Comparison of ENCODE assay signal across 14 cellular contexts in genomic region chr2:16623046-16623445, GRCh38. TPM values are rescaled to one million over a fixed set of nuclear protein-coding genes. Genes with fewer than 3 reads are reported as not detected.
DNase-seq lines count a peak whose midpoint lies in the region; ATAC-seq and TF ChIP-seq lines count a peak whose summit lies in the region.
"Had no signal": no experiment of that assay in that cellular context is flagged by ENCODE, and none has a peak within 500 bp of the region (broad histone marks: within the 10 kb centered on the region; RNA-seq: fewer than 3 reads in every experiment).

No MANE protein-coding gene starts in this region.

- H3K4me2 ChIP-seq in BLaER1 treated with 17β-estradiol and CSF1 and Interleukin-3, amounts not matched to agents 10 nM and 100 nM, result peak overlapping the region; percentile 88 to 99 (median 95)

- POLR2A ChIA-PET in RWPE1 (lab: Yijun Ruan, JAX; ENCODE audit: low non-redundant PET), result no interaction called here

- H3K9ac ChIP-seq in BLaER1 treated with 17β-estradiol and CSF1 and Interleukin-3, amounts not matched to agents 10 nM and 100 nM, result peak overlapping the region in 10 of 11 experiments; percentile 50 to 94 (median 88); a peak in 21 of 22 replicates

- DNase-seq in MV-4-11 (lab: John Stamatoyannopoulos, UW) (peak; percentile 35), dorsolateral prefrontal cortex (no peak), RWPE1 (ENCODE audit: low spot score) (no peak)
- DNase-seq in activated naive CD8-positive, alpha-beta T cell treated with anti-CD3 and anti-CD28 coated beads, Interleukin-2, amount 50 U/mL, for 24 hours, result no peak
- DNase-seq in stimulated activated CD4-positive, alpha-beta T cell treated with anti-CD3 and anti-CD28 coated beads, Interleukin-2, amount 100 ng/mL, for 24 hours, result no peak
- DNase-seq: activated effector memory CD4-positive, alpha-beta T cell treated with Interleukin-2 at 50 U/mL for 16 hours; Caco-2; NCI-H146; nephron progenitor cell; stimulated activated CD4-positive, alpha-beta T cell treated with anti-CD3 and anti-CD28 coated beads, Interleukin-15, amount 100 ng/mL, for 24 hours; stimulated activated naive CD8-positive, alpha-beta T cell treated with anti-CD3 and anti-CD28 coated beads, Interleukin-15, Interleukin-2, amounts not matched to agents 100 U/mL and 50 U/mL, for 24 hours had no signal

- CTCF ChIA-PET in RWPE1 (lab: Yijun Ruan, JAX), result interaction anchor here (1.0 kb wide), 1 partner anchor 10 kb away, joined by 3 read pairs; no protein-coding TSS in a partner anchor

- TF ChIP-seq CTCF in dorsolateral prefrontal cortex (IDR thresholded peaks at IDR 0.05 in 54 of 56, conservative IDR thresholded peaks at IDR 0.05 in 2 of 56; ENCODE audit: low read depth in 1 of 56, partially characterized antibody in 56 of 56) (no peak), nephron (IDR thresholded peaks at IDR 0.05; ENCODE audit: unreplicated experiment in 3 of 3) (no peak), RWPE1 (conservative IDR thresholded peaks at IDR 0.05; ENCODE audit: low read depth) (no peak)

- no peak for TF ChIP-seq POLR2A in GM18505 (IDR thresholded peaks at IDR 0.05; ENCODE audit: borderline replicate concordance, extremely low read depth, insufficient read depth, insufficient read length)

- no peaks in the 10 kb centered on the region for H3K9me3 Mint-ChIP-seq in nephron
- H3K9me3 Mint-ChIP-seq in activated naive CD8-positive, alpha-beta T cell treated with anti-CD3 and anti-CD28 coated beads, Interleukin-2, amount 50 U/mL, for 24 hours, result no peaks in the 10 kb centered on the region
- H3K9me3 Mint-ChIP-seq: nephron progenitor cell had no signal

- peaks cover 51% of the 10 kb centered on the region for H3K4me1 Mint-ChIP-seq in nephron
- peaks cover 48% of the 10 kb centered on the region for H3K4me1 Mint-ChIP-seq in activated naive CD8-positive, alpha-beta T cell treated with anti-CD3 and anti-CD28 coated beads, Interleukin-2, amount 50 U/mL, for 24 hours

- no peaks in the 10 kb centered on the region for H4K20me1 ChIP-seq in BLaER1 treated with 17β-estradiol and CSF1 and Interleukin-3, amounts not matched to agents 10 nM and 100 nM

- no peaks in the 10 kb centered on the region for H3K9me3 ChIP-seq in BLaER1 treated with 17β-estradiol and CSF1 and Interleukin-3, amounts not matched to agents 10 nM and 100 nM (replicated peaks in 1 of 11)
- H3K9me3 ChIP-seq: Caco-2 had no signal

- peaks cover 81 to 98% (median 89%) of the 10 kb centered on the region in 10 experiments for H3K4me1 ChIP-seq in BLaER1 treated with 17β-estradiol and CSF1 and Interleukin-3, amounts not matched to agents 10 nM and 100 nM
- H3K4me1 ChIP-seq: Caco-2 had no signal

- no peaks in the 10 kb centered on the region for H3K36me3 Mint-ChIP-seq in nephron (ENCODE audit: low read depth)
- no peaks in the 10 kb centered on the region for H3K36me3 Mint-ChIP-seq in activated naive CD8-positive, alpha-beta T cell treated with anti-CD3 and anti-CD28 coated beads, Interleukin-2, amount 50 U/mL, for 24 hours (ENCODE audit: low read depth)

- H3K4me3 ChIP-seq in BLaER1 treated with 17β-estradiol and CSF1 and Interleukin-3, amounts not matched to agents 10 nM and 100 nM, result peak overlapping the region in 3 of 10 experiments; percentile 5 to 27 (median 8); a peak in 5 of 20 replicates
- H3K4me3 ChIP-seq in dorsolateral prefrontal cortex, result no peak overlapping the region

- no peak overlapping the region for H3K4me3 Mint-ChIP-seq in nephron
- no peak overlapping the region for H3K4me3 Mint-ChIP-seq in activated naive CD8-positive, alpha-beta T cell treated with anti-CD3 and anti-CD28 coated beads, Interleukin-2, amount 50 U/mL, for 24 hours
- H3K4me3 Mint-ChIP-seq: nephron progenitor cell had no signal

- peak overlapping the region in 2 of 3 experiments; percentile 16 to 69 for H3K27ac Mint-ChIP-seq in nephron
- no peak overlapping the region for H3K27ac Mint-ChIP-seq in activated naive CD8-positive, alpha-beta T cell treated with anti-CD3 and anti-CD28 coated beads, Interleukin-2, amount 50 U/mL, for 24 hours
- H3K27ac Mint-ChIP-seq: nephron progenitor cell had no signal

- no peaks in the 10 kb centered on the region for H3K27me3 Mint-ChIP-seq in nephron (ENCODE audit: low read depth)
- H3K27me3 Mint-ChIP-seq in activated naive CD8-positive, alpha-beta T cell treated with anti-CD3 and anti-CD28 coated beads, Interleukin-2, amount 50 U/mL, for 24 hours, result no peaks in the 10 kb centered on the region

- peak overlapping the region; percentile 88 to 99 (median 97); a peak in 21 of 22 replicates for H3K27ac ChIP-seq in BLaER1 treated with 17β-estradiol and CSF1 and Interleukin-3, amounts not matched to agents 10 nM and 100 nM
- H3K27ac ChIP-seq in dorsolateral prefrontal cortex, result peak overlapping the region in 50 of 59 donors; percentile 0 to 84 (median 62)
- no peak overlapping the region for H3K27ac ChIP-seq in RWPE1

- no peaks in the 10 kb centered on the region for H3K27me3 ChIP-seq in BLaER1 treated with 17β-estradiol and CSF1 and Interleukin-3, amounts not matched to agents 10 nM and 100 nM
- H3K27me3 ChIP-seq in dorsolateral prefrontal cortex, result no peaks in the 10 kb centered on the region

- intact Hi-C loops in dorsolateral prefrontal cortex (cut with DNase I), result no loop called here

- ATAC-seq in GM18505 (IDR thresholded peaks at IDR 0.05; ENCODE audit: unreplicated experiment), result no peak
- ATAC-seq in activated naive CD8-positive, alpha-beta T cell treated with anti-CD3 and anti-CD28 coated beads, Interleukin-2, amount 50 U/mL, for 24 hours, result no peak
- ATAC-seq: stimulated activated naive CD8-positive, alpha-beta T cell treated with anti-CD3 and anti-CD28 coated beads, Interleukin-15, Interleukin-2, amounts not matched to agents 100 U/mL and 50 U/mL, for 24 hours had no signal

- peaks cover 26 to 41% (median 36%) of the 10 kb centered on the region in 11 experiments; a peak in 21 of 22 replicates for H3K36me3 ChIP-seq in BLaER1 treated with 17β-estradiol and CSF1 and Interleukin-3, amounts not matched to agents 10 nM and 100 nM

RNA-seq across cellular contexts. Expression of gene CYRIA, which starts 42.6 kb away (rescaled TPM):
- 100 to 1,000 TPM in 99 of 120 experiments, 10 to 100 TPM in 21; 53.2 to 194 (median 131) TPM for total RNA-seq in dorsolateral prefrontal cortex
